Comparison of ENCODE assay signal across 30 cellular contexts in genomic region chr1:197961933-197962332, GRCh38. TPM values are rescaled to one million over a fixed set of nuclear protein-coding genes. Genes with fewer than 3 reads are reported as not detected.
"Had no signal": no experiment of that assay in that cellular context is flagged by ENCODE, and none has a peak within 500 bp of the region (broad histone marks: within the 10 kb centered on the region; RNA-seq: fewer than 3 reads in every experiment).

No MANE protein-coding gene starts in this region.

- H3K27ac Mint-ChIP-seq: activated CD4-positive, alpha-beta T cell treated with anti-CD3 and anti-CD28 coated beads, Interleukin-2, amount 10 ng/mL, durations not matched to agents 24 days and 14 days; activated naive CD8-positive, alpha-beta T cell treated with anti-CD3 and anti-CD28 coated beads for 36 hours; activated T-cell treated with anti-CD3 and anti-CD28 coated beads, Interleukin-2, amount 50 U/mL, for 72 hours; activated T-helper 17 cell treated with anti-CD3 and anti-CD28 coated beads, Interleukin-2, amount 50 U/mL, for 72 hours had no signal

- H3K4me1 Mint-ChIP-seq: activated CD4-positive, alpha-beta T cell treated with anti-CD3 and anti-CD28 coated beads, Interleukin-2, amount 10 ng/mL, durations not matched to agents 24 days and 14 days; activated T-helper 17 cell treated with anti-CD3 and anti-CD28 coated beads, Interleukin-2, amount 50 U/mL, for 72 hours; central memory CD8-positive, alpha-beta T cell had no signal

- DNase-seq: activated CD4-positive, alpha-beta T cell treated with anti-CD3 and anti-CD28 coated beads, Interleukin-2, amount 10 ng/mL, durations not matched to agents 24 days and 14 days; activated CD4-positive, alpha-beta T cell treated with anti-CD3 and anti-CD28 coated beads, Interleukin-2, amount 50 U/mL, for 4 hours; activated effector memory CD4-positive, alpha-beta T cell treated with anti-CD3 and anti-CD28 coated beads, Interleukin-2, amount 50 U/mL, for 16 hours; activated naive CD4-positive, alpha-beta T cell; activated naive CD4-positive, alpha-beta T cell treated with anti-CD3 and anti-CD28 coated beads, Interleukin-2, amount 50 U/mL, for 16 hours; activated naive CD8-positive, alpha-beta T cell treated with anti-CD3 and anti-CD28 coated beads for 36 hours; activated T-cell treated with anti-CD3 and anti-CD28 coated beads, Interleukin-2, amount 50 U/mL, for 1 hour; activated T-cell treated with anti-CD3 and anti-CD28 coated beads, Interleukin-2, amount 50 U/mL, for 72 hours; amniotic stem cell; aorta; Kasumi-1; KG1; MG63; NCI-H1092; NCI-H1436 treated with DMSO at 0.1 percent for 48 hours; NCI-H1694 treated with DMSO at 0.1 percent for 48 hours; NCI-H2029; NCI-H2107; NCI-H2171; NCI-H510A; NCI-H526; NCI-H748 treated with DMSO at 0.1 percent for 48 hours; SHP77; SJCRH30; T1000 had no signal

- H3K27me3 Mint-ChIP-seq: activated naive CD8-positive, alpha-beta T cell treated with anti-CD3 and anti-CD28 coated beads for 36 hours; central memory CD8-positive, alpha-beta T cell had no signal

- H3K4me3 Mint-ChIP-seq: activated CD4-positive, alpha-beta T cell treated with anti-CD3 and anti-CD28 coated beads, Interleukin-2, amount 10 ng/mL, durations not matched to agents 24 days and 14 days; activated naive CD8-positive, alpha-beta T cell treated with anti-CD3 and anti-CD28 coated beads for 36 hours; activated T-cell treated with anti-CD3 and anti-CD28 coated beads, Interleukin-2, amount 50 U/mL, for 72 hours; activated T-helper 17 cell treated with anti-CD3 and anti-CD28 coated beads, Interleukin-2, amount 50 U/mL, for 72 hours; central memory CD8-positive, alpha-beta T cell had no signal

- H3K36me3 Mint-ChIP-seq: activated naive CD8-positive, alpha-beta T cell treated with anti-CD3 and anti-CD28 coated beads for 36 hours had no signal

- H3K4me3 ChIP-seq: cardiac muscle cell, MG63, SJCRH30, SK-N-MC had no signal

- ATAC-seq: activated T-cell treated with anti-CD3 and anti-CD28 coated beads, Interleukin-2, amount 50 U/mL, for 72 hours; activated T-helper 17 cell treated with anti-CD3 and anti-CD28 coated beads, Interleukin-2, amount 50 U/mL, for 72 hours; Panc1 had no signal

- H3K9me3 Mint-ChIP-seq: activated CD4-positive, alpha-beta T cell treated with anti-CD3 and anti-CD28 coated beads, Interleukin-2, amount 10 ng/mL, durations not matched to agents 24 days and 14 days; activated naive CD8-positive, alpha-beta T cell treated with anti-CD3 and anti-CD28 coated beads for 36 hours; activated T-cell treated with anti-CD3 and anti-CD28 coated beads, Interleukin-2, amount 50 U/mL, for 72 hours; activated T-helper 17 cell treated with anti-CD3 and anti-CD28 coated beads, Interleukin-2, amount 50 U/mL, for 72 hours; central memory CD8-positive, alpha-beta T cell had no signal

RNA-seq across cellular contexts. Expression of gene LHX9, which starts 44.8 kb away (rescaled TPM):
- polyA plus RNA-seq: cardiac muscle cell had no signal
